ENCODE assay signal across 13 cellular contexts in the genomic region with DNA sequence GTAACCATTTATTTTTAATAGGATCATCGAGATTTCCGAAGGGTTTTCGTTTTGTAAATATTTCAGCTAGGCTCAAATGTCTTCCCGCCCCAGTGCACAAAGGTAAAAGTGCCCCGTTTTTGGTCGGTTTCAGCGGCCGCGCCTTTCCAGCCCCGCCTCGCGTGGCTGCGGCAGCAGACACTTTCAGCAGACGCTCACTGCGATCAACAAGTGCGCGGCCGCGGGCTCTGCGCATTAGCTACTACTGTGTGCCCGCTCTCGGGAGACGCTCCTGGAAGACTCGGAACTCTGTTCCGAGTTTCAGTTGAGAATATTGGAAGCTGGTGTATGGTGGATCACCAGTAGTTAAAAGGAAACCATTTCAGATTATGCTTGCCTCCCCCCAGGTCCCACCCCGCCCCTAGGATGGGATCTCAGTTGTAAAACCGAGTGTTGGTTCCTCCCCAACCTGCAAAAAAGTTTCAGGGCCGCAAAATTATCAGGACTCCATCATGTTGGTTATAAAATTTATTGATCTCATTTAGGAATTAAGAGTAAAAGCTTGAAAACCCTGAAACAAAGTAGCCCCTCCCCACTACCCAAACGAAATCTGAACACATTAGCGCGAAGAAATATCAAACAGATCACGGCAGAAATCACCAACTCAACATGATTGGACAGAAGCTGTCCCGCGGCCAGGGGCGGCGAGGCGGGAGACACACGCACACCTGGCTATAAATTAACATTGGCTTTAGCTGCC. TPM values are rescaled to one million over a fixed set of nuclear protein-coding genes. Genes with fewer than 3 reads are reported as not detected.
DNase-seq lines count a peak whose midpoint lies in the region; ATAC-seq, FAIRE-seq and TF ChIP-seq lines count a peak whose summit lies in the region.
"Had no signal": no experiment of that assay in that cellular context is flagged by ENCODE, and none has a peak within 500 bp of the region (broad histone marks: within the 10 kb centered on the region; RNA-seq: fewer than 3 reads in every experiment).

No MANE protein-coding gene starts in this region.

- H3K79me2 ChIP-seq in astrocyte (ENCODE audit: insufficient read depth, low read length) (no peaks in the 10 kb centered on the region), smooth muscle cell (ENCODE audit: low read depth) (no peaks in the 10 kb centered on the region)

- no peak for ATAC-seq in activated T-cell treated with anti-CD3 and anti-CD28 coated beads, Interleukin-2, amount 50 U/mL, for 72 hours (replicated peaks in 1 of 2)
- no peak for ATAC-seq in activated T-cell treated with anti-CD3 and anti-CD28 coated beads, Interleukin-2, amount 50 U/mL, for 4 hours
- ATAC-seq in HG03097 (IDR thresholded peaks at IDR 0.05; ENCODE audit: low FRiP score, unreplicated experiment), result no peak
- ATAC-seq: natural killer cell had no signal

- no peaks in the 10 kb centered on the region for H4K20me1 ChIP-seq in astrocyte (ENCODE audit: insufficient read depth, low read length)
- no peaks in the 10 kb centered on the region for H4K20me1 ChIP-seq in smooth muscle cell (ENCODE audit: low read depth)

- no peak for DNase-seq in activated T-cell treated with anti-CD3 and anti-CD28 coated beads, Interleukin-2, amount 50 U/mL, for 72 hours
- DNase-seq in activated T-cell treated with anti-CD3 and anti-CD28 coated beads, Interleukin-2, amount 50 U/mL, for 4 hours, result no peak
- DNase-seq in astrocyte (ENCODE audit: low read depth), result no peak
- peak; percentile 57 for DNase-seq in islet precursor cell
- no peak for DNase-seq in smooth muscle cell (lab: John Stamatoyannopoulos, UW; ENCODE audit: unreplicated experiment)
- DNase-seq in H4 (ENCODE audit: low spot score), result no peak
- DNase-seq in WERI-Rb-1, result no peak
- DNase-seq: GOT3; natural killer cell; NCI-H226; Peyer's patch; stimulated activated CD4-positive, alpha-beta T cell treated with anti-CD3 and anti-CD28 coated beads, Interleukin-15, amount 100 ng/mL, for 24 hours had no signal

- no peaks in the 10 kb centered on the region for H3K9me3 Mint-ChIP-seq in activated T-cell treated with anti-CD3 and anti-CD28 coated beads, Interleukin-2, amount 50 U/mL, for 72 hours
- H3K9me3 Mint-ChIP-seq in activated T-cell treated with anti-CD3 and anti-CD28 coated beads, Interleukin-2, amount 50 U/mL, for 4 hours, result no peaks in the 10 kb centered on the region
- no peaks in the 10 kb centered on the region for H3K9me3 Mint-ChIP-seq in astrocyte (ENCODE audit: unreplicated experiment)
- H3K9me3 Mint-ChIP-seq: natural killer cell had no signal

- H3F3A ChIP-seq in smooth muscle cell (ENCODE audit: low read depth), result no peaks in the 10 kb centered on the region

- TF ChIP-seq CTCF in astrocyte (IDR thresholded peaks at IDR 0.05; ENCODE audit: insufficient read depth, low read depth, low read length) (no peak), smooth muscle cell (IDR thresholded peaks at IDR 0.05; ENCODE audit: borderline replicate concordance, insufficient read depth, poor library complexity, severe bottlenecking) (no peak), WERI-Rb-1 (IDR thresholded peaks at IDR 0.05; ENCODE audit: low read depth, low read length) (no peak)

- H3K27ac ChIP-seq in astrocyte (ENCODE audit: low read depth, low read length), result no peak overlapping the region
- H3K27ac ChIP-seq in smooth muscle cell (ENCODE audit: low read depth), result no peak overlapping the region
- H3K27ac ChIP-seq in WERI-Rb-1, result no peak overlapping the region
- H3K27ac ChIP-seq: Peyer's patch had no signal

- H3K9ac ChIP-seq in astrocyte (ENCODE audit: low read length) (no peak overlapping the region), smooth muscle cell (ENCODE audit: low read depth) (no peak overlapping the region)

- H3K4me2 ChIP-seq in astrocyte (ENCODE audit: low read length) (peak overlapping the region; percentile 76), smooth muscle cell (peak overlapping the region; percentile 74)

- H3K27me3 Mint-ChIP-seq in activated T-cell treated with anti-CD3 and anti-CD28 coated beads, Interleukin-2, amount 50 U/mL, for 72 hours (ENCODE audit: low read depth), result peaks cover 73% of the 10 kb centered on the region
- H3K27me3 Mint-ChIP-seq in activated T-cell treated with anti-CD3 and anti-CD28 coated beads, Interleukin-2, amount 50 U/mL, for 4 hours (ENCODE audit: low read depth), result peaks cover 48% of the 10 kb centered on the region
- peaks cover 48% of the 10 kb centered on the region for H3K27me3 Mint-ChIP-seq in astrocyte (ENCODE audit: low read depth, unreplicated experiment)

- H3K36me3 Mint-ChIP-seq in activated T-cell treated with anti-CD3 and anti-CD28 coated beads, Interleukin-2, amount 50 U/mL, for 72 hours (ENCODE audit: insufficient read depth in 2 of 2), result peaks cover 1 to 3% of the 10 kb centered on the region in 2 donors
- H3K36me3 Mint-ChIP-seq in activated T-cell treated with anti-CD3 and anti-CD28 coated beads, Interleukin-2, amount 50 U/mL, for 4 hours (ENCODE audit: insufficient read depth), result no peaks in the 10 kb centered on the region
- H3K36me3 Mint-ChIP-seq in astrocyte (ENCODE audit: low read depth, unreplicated experiment), result no peaks in the 10 kb centered on the region
- H3K36me3 Mint-ChIP-seq: natural killer cell had no signal

- H3K27ac Mint-ChIP-seq in activated T-cell treated with anti-CD3 and anti-CD28 coated beads, Interleukin-2, amount 50 U/mL, for 72 hours, result no peak overlapping the region
- peak overlapping the region; percentile 55 for H3K27ac Mint-ChIP-seq in astrocyte (ENCODE audit: unreplicated experiment)
- H3K27ac Mint-ChIP-seq: natural killer cell had no signal

- H3K4me3 Mint-ChIP-seq in activated T-cell treated with anti-CD3 and anti-CD28 coated beads, Interleukin-2, amount 50 U/mL, for 72 hours, result peak overlapping the region; percentile 56 to 64
- no peak overlapping the region for H3K4me3 Mint-ChIP-seq in activated T-cell treated with anti-CD3 and anti-CD28 coated beads, Interleukin-2, amount 50 U/mL, for 4 hours
- peak overlapping the region; percentile 80 for H3K4me3 Mint-ChIP-seq in astrocyte (ENCODE audit: unreplicated experiment)
- H3K4me3 Mint-ChIP-seq: natural killer cell had no signal

- peaks cover 53% of the 10 kb centered on the region for H3K27me3 ChIP-seq in astrocyte (ENCODE audit: insufficient read depth, low read length)
- H3K27me3 ChIP-seq in smooth muscle cell (ENCODE audit: low read depth), result peaks cover 97% of the 10 kb centered on the region
- peaks cover 75% of the 10 kb centered on the region for H3K27me3 ChIP-seq in WERI-Rb-1 (ENCODE audit: insufficient read depth, low read depth, severe bottlenecking)
- H3K27me3 ChIP-seq: Peyer's patch had no signal

- FAIRE-seq in astrocyte (lab: Jason Lieb, UNC), result no peak

- H2AFZ ChIP-seq in astrocyte (ENCODE audit: low read depth, low read length) (no peak overlapping the region), smooth muscle cell (ENCODE audit: low read depth) (no peak overlapping the region)

- H3K4me1 ChIP-seq in astrocyte (ENCODE audit: insufficient read depth, low read length), result no peaks in the 10 kb centered on the region
- H3K4me1 ChIP-seq in smooth muscle cell (ENCODE audit: low read depth), result no peaks in the 10 kb centered on the region
- H3K4me1 ChIP-seq: Peyer's patch had no signal

- WGBS in smooth muscle cell (ENCODE audit: low lambda C conversion rate), result 50% methylated on average over 38 of the region's 38 CpGs

- H3K4me1 Mint-ChIP-seq in activated T-cell treated with anti-CD3 and anti-CD28 coated beads, Interleukin-2, amount 50 U/mL, for 72 hours (ENCODE audit: low read depth), result no peaks in the 10 kb centered on the region
- peaks cover 2% of the 10 kb centered on the region for H3K4me1 Mint-ChIP-seq in activated T-cell treated with anti-CD3 and anti-CD28 coated beads, Interleukin-2, amount 50 U/mL, for 4 hours (ENCODE audit: low read depth)
- H3K4me1 Mint-ChIP-seq in astrocyte (ENCODE audit: low read depth, unreplicated experiment), result peaks cover 1% of the 10 kb centered on the region
- H3K4me1 Mint-ChIP-seq: natural killer cell had no signal

- H3K9me3 ChIP-seq in astrocyte (ENCODE audit: insufficient read depth, low read depth, low read length) (no peaks in the 10 kb centered on the region), smooth muscle cell (replicated peaks; ENCODE audit: low read depth) (no peaks in the 10 kb centered on the region), WERI-Rb-1 (ENCODE audit: severe bottlenecking) (peaks cover 8% of the 10 kb centered on the region)
- H3K9me3 ChIP-seq: Peyer's patch had no signal

- H3K36me3 ChIP-seq in astrocyte (ENCODE audit: insufficient read depth, low read length) (no peaks in the 10 kb centered on the region), smooth muscle cell (ENCODE audit: low read depth) (no peaks in the 10 kb centered on the region), WERI-Rb-1 (no peaks in the 10 kb centered on the region)
- H3K36me3 ChIP-seq: Peyer's patch had no signal

- H3K4me3 ChIP-seq in astrocyte (ENCODE audit: insufficient read depth, low read depth, low read length) (peak overlapping the region; percentile 17), smooth muscle cell (peak overlapping the region; percentile 16), WERI-Rb-1 (ENCODE audit: low read depth, low read length) (no peak overlapping the region)

RNA-seq across cellular contexts. Expression of gene SOX3, which starts 2.2 kb away (rescaled TPM):
- total RNA-seq in activated T-cell treated with anti-CD3 and anti-CD28 coated beads, Interleukin-2, amount 50 U/mL, for 72 hours, result not detected
- total RNA-seq in activated T-cell treated with anti-CD3 and anti-CD28 coated beads, Interleukin-2, amount 50 U/mL, for 4 hours, result not detected
- total RNA-seq in astrocyte (0.26 and 0.98 TPM in 2 replicates), smooth muscle cell (not detected in 2 replicates)
- not detected in 2 replicates for polyA plus RNA-seq in smooth muscle cell
- total RNA-seq in H4 (2014; rRNA removed; shearing (Covaris generic)), result not detected in 2 replicates
- total RNA-seq: natural killer cell, Peyer's patch had no signal
